In the genomic region with DNA sequence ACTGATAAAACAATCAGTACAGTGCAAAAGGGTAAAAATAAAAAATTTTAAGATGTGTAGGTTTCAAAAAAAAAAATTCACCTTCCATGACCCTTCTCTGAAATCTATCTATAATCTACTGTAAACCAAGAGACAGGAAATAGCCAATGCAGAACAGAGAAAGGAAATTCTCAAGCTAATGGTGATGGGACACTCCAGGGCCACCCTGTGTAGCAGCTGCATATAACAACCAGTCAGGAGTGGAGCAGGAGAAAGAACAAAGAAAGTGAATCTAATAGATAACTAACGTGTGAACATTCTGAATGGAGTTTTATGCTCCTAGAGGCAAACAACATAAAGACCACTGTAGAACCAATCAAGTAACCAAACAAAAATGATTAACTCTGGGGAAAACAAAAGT, we compare ENCODE assay signal across 1 cellular context.
TF ChIP-seq lines count a peak whose summit lies in the region.

No MANE protein-coding gene starts in this region.

TF ChIP-seq in HCT116, 20 proteins besides CTCF, POLR2A, EP300 and RAD21 (continued from another document):
- TF ChIP-seq, protein P1, sequence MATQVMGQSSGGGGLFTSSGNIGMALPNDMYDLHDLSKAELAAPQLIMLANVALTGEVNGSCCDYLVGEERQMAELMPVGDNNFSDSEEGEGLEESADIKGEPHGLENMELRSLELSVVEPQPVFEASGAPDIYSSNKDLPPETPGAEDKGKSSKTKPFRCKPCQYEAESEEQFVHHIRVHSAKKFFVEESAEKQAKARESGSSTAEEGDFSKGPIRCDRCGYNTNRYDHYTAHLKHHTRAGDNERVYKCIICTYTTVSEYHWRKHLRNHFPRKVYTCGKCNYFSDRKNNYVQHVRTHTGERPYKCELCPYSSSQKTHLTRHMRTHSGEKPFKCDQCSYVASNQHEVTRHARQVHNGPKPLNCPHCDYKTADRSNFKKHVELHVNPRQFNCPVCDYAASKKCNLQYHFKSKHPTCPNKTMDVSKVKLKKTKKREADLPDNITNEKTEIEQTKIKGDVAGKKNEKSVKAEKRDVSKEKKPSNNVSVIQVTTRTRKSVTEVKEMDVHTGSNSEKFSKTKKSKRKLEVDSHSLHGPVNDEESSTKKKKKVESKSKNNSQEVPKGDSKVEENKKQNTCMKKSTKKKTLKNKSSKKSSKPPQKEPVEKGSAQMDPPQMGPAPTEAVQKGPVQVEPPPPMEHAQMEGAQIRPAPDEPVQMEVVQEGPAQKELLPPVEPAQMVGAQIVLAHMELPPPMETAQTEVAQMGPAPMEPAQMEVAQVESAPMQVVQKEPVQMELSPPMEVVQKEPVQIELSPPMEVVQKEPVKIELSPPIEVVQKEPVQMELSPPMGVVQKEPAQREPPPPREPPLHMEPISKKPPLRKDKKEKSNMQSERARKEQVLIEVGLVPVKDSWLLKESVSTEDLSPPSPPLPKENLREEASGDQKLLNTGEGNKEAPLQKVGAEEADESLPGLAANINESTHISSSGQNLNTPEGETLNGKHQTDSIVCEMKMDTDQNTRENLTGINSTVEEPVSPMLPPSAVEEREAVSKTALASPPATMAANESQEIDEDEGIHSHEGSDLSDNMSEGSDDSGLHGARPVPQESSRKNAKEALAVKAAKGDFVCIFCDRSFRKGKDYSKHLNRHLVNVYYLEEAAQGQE (IDR thresholded peaks at IDR 0.05; ENCODE audit: low read depth): no peak
- TF ChIP-seq EZH2phosphoT487 (IDR thresholded peaks at IDR 0.05; ENCODE audit: borderline replicate concordance): no peak
- no peak for TF ChIP-seq ZNF274 (IDR thresholded peaks at IDR 0.05; ENCODE audit: low read depth, low read length)
- TF ChIP-seq FOSL1 (IDR thresholded peaks at IDR 0.05; ENCODE audit: low read depth): no peak
- no peak for TF ChIP-seq JUND (IDR thresholded peaks at IDR 0.05)
- no peak for TF ChIP-seq SIN3A (IDR thresholded peaks at IDR 0.05; ENCODE audit: low read depth)
- no peak for TF ChIP-seq EZH2 (IDR thresholded peaks at IDR 0.05)
- no peak for TF ChIP-seq YY1 (IDR thresholded peaks at IDR 0.05; ENCODE audit: extremely low read depth, insufficient replicate concordance, low read depth, low read length)
- TF ChIP-seq TCF7L2 (IDR thresholded peaks at IDR 0.05; ENCODE audit: borderline replicate concordance, extremely low read depth, insufficient read depth, insufficient read length): no peak
- TF ChIP-seq, protein P2, sequence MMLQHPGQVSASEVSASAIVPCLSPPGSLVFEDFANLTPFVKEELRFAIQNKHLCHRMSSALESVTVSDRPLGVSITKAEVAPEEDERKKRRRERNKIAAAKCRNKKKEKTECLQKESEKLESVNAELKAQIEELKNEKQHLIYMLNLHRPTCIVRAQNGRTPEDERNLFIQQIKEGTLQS (IDR thresholded peaks at IDR 0.05): no peak
- TF ChIP-seq CBX3 (IDR thresholded peaks at IDR 0.05; ENCODE audit: low read depth): no peak
